1 cellular context compared by ENCODE assay signal in genomic region chr4:99209671-99210070, GRCh38.
TF ChIP-seq lines count a peak whose summit lies in the region.

No MANE protein-coding gene starts in this region.

TF ChIP-seq in H1, 55 proteins besides CTCF, POLR2A, EP300 and RAD21:
- no peak for TF ChIP-seq BCL11A (IDR thresholded peaks at IDR 0.05; ENCODE audit: low read depth in 2 of 2, low read length in 2 of 2)
- TF ChIP-seq CHD2 (IDR thresholded peaks at IDR 0.05; ENCODE audit: low read length) = no peak
- no peak for TF ChIP-seq SAP30 (IDR thresholded peaks at IDR 0.05; ENCODE audit: insufficient read depth, insufficient replicate concordance, low read length)
- TF ChIP-seq E2F6 (IDR thresholded peaks at IDR 0.05) = no peak
- no peak for TF ChIP-seq RNF2 (IDR thresholded peaks at IDR 0.05; ENCODE audit: borderline replicate concordance, low read depth, low read length, missing control alignments, poor library complexity, severe bottlenecking)
- TF ChIP-seq TCF12 (IDR thresholded peaks at IDR 0.05; ENCODE audit: low read depth, low read length) = no peak
